2 cellular contexts compared by ENCODE assay signal in the genomic region with DNA sequence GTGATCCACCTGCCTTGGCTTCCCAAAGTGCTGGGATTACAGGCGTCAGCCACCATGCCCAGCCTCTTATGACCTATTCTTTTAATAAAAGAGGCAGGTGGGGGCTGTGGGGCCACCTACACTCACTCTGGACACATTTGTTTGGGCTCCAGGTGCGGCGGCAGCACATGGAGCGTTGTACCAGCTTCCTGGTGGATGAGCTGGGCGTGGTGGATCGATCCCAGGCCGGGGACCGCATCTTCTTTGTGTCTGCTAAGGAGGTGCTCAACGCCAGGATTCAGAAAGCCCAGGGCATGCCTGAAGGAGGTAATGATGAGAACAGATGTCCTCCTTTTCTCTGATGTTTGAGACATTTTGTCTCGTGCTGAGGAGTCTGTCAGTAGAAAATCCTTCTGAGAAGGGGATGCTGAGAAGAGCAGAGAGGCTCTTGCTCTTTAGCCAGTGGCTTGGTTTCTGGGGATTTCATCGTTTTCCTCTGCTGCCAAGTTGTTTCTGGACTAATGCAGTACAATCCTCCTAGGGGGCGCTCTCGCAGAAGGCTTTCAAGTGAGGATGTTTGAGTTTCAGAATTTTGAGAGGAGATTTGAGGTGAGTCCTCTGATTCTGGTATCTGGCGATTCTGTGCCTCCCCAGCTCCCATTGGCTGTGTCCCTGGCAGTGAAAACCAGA.
TF ChIP-seq lines count a peak whose summit lies in the region.

No MANE protein-coding gene starts in this region.

TF ChIP-seq in SK-N-SH, 30 proteins besides CTCF, POLR2A, EP300 and RAD21:
- TF ChIP-seq RCOR1 (IDR thresholded peaks at IDR 0.05; ENCODE audit: low read length): no peak
- TF ChIP-seq, protein P1, sequence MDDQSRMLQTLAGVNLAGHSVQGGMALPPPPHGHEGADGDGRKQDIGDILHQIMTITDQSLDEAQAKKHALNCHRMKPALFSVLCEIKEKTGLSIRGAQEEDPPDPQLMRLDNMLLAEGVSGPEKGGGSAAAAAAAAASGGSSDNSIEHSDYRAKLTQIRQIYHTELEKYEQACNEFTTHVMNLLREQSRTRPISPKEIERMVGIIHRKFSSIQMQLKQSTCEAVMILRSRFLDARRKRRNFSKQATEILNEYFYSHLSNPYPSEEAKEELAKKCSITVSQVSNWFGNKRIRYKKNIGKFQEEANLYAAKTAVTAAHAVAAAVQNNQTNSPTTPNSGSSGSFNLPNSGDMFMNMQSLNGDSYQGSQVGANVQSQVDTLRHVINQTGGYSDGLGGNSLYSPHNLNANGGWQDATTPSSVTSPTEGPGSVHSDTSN (IDR thresholded peaks at IDR 0.05): no peak
- no peak for TF ChIP-seq YY1 (IDR thresholded peaks at IDR 0.05; ENCODE audit: low read depth)
- TF ChIP-seq ELF1 (IDR thresholded peaks at IDR 0.05): no peak

TF ChIP-seq in SK-N-SH treated with all-trans-retinoic acid at 6 μM for 48 hours, 23 proteins besides CTCF, POLR2A, EP300 and RAD21:
- TF ChIP-seq ARNTL (CRISPR knock-in tag; IDR thresholded peaks at IDR 0.05; ENCODE audit: borderline replicate concordance, low read depth) (no peak), ZC3H10 (CRISPR knock-in tag; IDR thresholded peaks at IDR 0.05) (no peak), ZFP30 (CRISPR knock-in tag; IDR thresholded peaks at IDR 0.05) (no peak), ZNF70 (CRISPR knock-in tag; IDR thresholded peaks at IDR 0.05) (no peak), ESRRG (CRISPR knock-in tag; IDR thresholded peaks at IDR 0.05) (no peak), TCF4 (CRISPR knock-in tag; IDR thresholded peaks at IDR 0.05; ENCODE audit: borderline replicate concordance) (no peak), ISL1 (CRISPR knock-in tag; IDR thresholded peaks at IDR 0.05) (no peak), CSDC2 (CRISPR knock-in tag; IDR thresholded peaks at IDR 0.05) (no peak), TSHZ2 (CRISPR knock-in tag; IDR thresholded peaks at IDR 0.05) (no peak), ZNF565 (CRISPR knock-in tag; conservative IDR thresholded peaks at IDR 0.05; ENCODE audit: low read depth) (no peak), ZFP3 (CRISPR knock-in tag; IDR thresholded peaks at IDR 0.05) (no peak), OSR1 (CRISPR knock-in tag; IDR thresholded peaks at IDR 0.05) (no peak), RARB (CRISPR knock-in tag; IDR thresholded peaks at IDR 0.05) (no peak), TOX (CRISPR knock-in tag; IDR thresholded peaks at IDR 0.05; ENCODE audit: borderline replicate concordance) (no peak), ZNF8 (CRISPR knock-in tag; IDR thresholded peaks at IDR 0.05) (no peak), SNAI2 (CRISPR knock-in tag; IDR thresholded peaks at IDR 0.05) (no peak), GLIS3 (CRISPR knock-in tag; IDR thresholded peaks at IDR 0.05) (no peak)
- TF ChIP-seq, protein P2, sequence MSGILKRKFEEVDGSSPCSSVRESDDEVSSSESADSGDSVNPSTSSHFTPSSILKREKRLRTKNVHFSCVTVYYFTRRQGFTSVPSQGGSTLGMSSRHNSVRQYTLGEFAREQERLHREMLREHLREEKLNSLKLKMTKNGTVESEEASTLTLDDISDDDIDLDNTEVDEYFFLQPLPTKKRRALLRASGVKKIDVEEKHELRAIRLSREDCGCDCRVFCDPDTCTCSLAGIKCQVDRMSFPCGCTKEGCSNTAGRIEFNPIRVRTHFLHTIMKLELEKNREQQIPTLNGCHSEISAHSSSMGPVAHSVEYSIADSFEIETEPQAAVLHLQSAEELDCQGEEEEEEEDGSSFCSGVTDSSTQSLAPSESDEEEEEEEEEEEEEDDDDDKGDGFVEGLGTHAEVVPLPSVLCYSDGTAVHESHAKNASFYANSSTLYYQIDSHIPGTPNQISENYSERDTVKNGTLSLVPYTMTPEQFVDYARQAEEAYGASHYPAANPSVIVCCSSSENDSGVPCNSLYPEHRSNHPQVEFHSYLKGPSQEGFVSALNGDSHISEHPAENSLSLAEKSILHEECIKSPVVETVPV (CRISPR knock-in tag; IDR thresholded peaks at IDR 0.05): no peak
